Comparison of ENCODE assay signal across 8 cellular contexts in genomic region chr18:2846241-2846637, GRCh38. TPM values are rescaled to one million over a fixed set of nuclear protein-coding genes. Genes with fewer than 3 reads are reported as not detected.
DNase-seq lines count a peak whose midpoint lies in the region; ATAC-seq and TF ChIP-seq lines count a peak whose summit lies in the region.

No MANE protein-coding gene starts in this region.

- no peaks in the 10 kb centered on the region for H3K36me3 ChIP-seq in HUES48 (ENCODE audit: control insufficient read depth, insufficient read depth, low read length)
- H3K36me3 ChIP-seq in urinary bladder (ENCODE audit: insufficient read depth): no peaks in the 10 kb centered on the region

- H3K9me3 ChIP-seq in CD4-positive, alpha-beta T cell (ENCODE audit: control insufficient read depth, low read length): no peaks in the 10 kb centered on the region
- no peaks in the 10 kb centered on the region for H3K9me3 ChIP-seq in HUES48 (ENCODE audit: control insufficient read depth, insufficient read depth, low read length)

- H3K4me3 ChIP-seq in HUES48 (ENCODE audit: low read depth, low read length) (peak overlapping the region; percentile 75), lower leg skin (ENCODE audit: low read depth, poor library complexity, severe bottlenecking) (peak overlapping the region; percentile 33), urinary bladder (ENCODE audit: low read depth, low read length) (peak overlapping the region; percentile 52)

- H3K27me3 Mint-ChIP-seq in CD4-positive, alpha-beta T cell: peaks cover 72% of the 10 kb centered on the region
- no peaks in the 10 kb centered on the region for H3K27me3 Mint-ChIP-seq in MCF 10A (ENCODE audit: insufficient read depth, unreplicated experiment)

- H3K27ac ChIP-seq in CD4-positive, alpha-beta T cell (ENCODE audit: low read depth, low read length): no peak overlapping the region
- H3K27ac ChIP-seq in HUES48 (ENCODE audit: low read depth, low read length): peak overlapping the region; percentile 75
- no peak overlapping the region for H3K27ac ChIP-seq in urinary bladder (ENCODE audit: low read depth)

- H3K4me3 Mint-ChIP-seq in CD4-positive, alpha-beta T cell: peak overlapping the region; percentile 91
- peak overlapping the region; percentile 45 for H3K4me3 Mint-ChIP-seq in MCF 10A (ENCODE audit: unreplicated experiment)

- no peak for TF ChIP-seq CTCF in CD4-positive, alpha-beta T cell (IDR thresholded peaks at IDR 0.05)
- no peak for TF ChIP-seq CTCF in MCF 10A (IDR thresholded peaks at IDR 0.05; ENCODE audit: unreplicated experiment)
- no peak for TF ChIP-seq CTCF in lower leg skin (IDR thresholded peaks at IDR 0.05)

- no peak overlapping the region for H3K27ac Mint-ChIP-seq in CD4-positive, alpha-beta T cell
- H3K27ac Mint-ChIP-seq in MCF 10A (ENCODE audit: low read depth, unreplicated experiment): no peak overlapping the region

- ATAC-seq in CD4-positive, alpha-beta T cell (ENCODE audit: poor library complexity): peak; percentile 9
- ATAC-seq in GM21737 (IDR thresholded peaks at IDR 0.05; ENCODE audit: unreplicated experiment): no peak

- no peak for TF ChIP-seq POLR2A in lower leg skin (IDR thresholded peaks at IDR 0.05)

- peaks cover 41% of the 10 kb centered on the region for H3K27me3 ChIP-seq in CD4-positive, alpha-beta T cell (ENCODE audit: control insufficient read depth, insufficient read depth, low read length)
- H3K27me3 ChIP-seq in HUES48 (ENCODE audit: control insufficient read depth, insufficient read depth, low read length): peaks cover 71% of the 10 kb centered on the region

- H3K9me3 Mint-ChIP-seq in CD4-positive, alpha-beta T cell: no peaks in the 10 kb centered on the region
- H3K9me3 Mint-ChIP-seq in MCF 10A (ENCODE audit: unreplicated experiment): no peaks in the 10 kb centered on the region

- 0 out of 2 replicates have a peak overlapping the region, but pooled peaks have one; percentile 28 for H3K9ac ChIP-seq in HUES48 (ENCODE audit: low read depth, low read length)

- BruUV-seq in MCF 10A (replicated peaks; lab: Mats Ljungman, UMichigan): no TSS peak

- H3K4me1 Mint-ChIP-seq in CD4-positive, alpha-beta T cell (ENCODE audit: low read depth): peaks cover 19% of the 10 kb centered on the region
- peaks cover 11% of the 10 kb centered on the region for H3K4me1 Mint-ChIP-seq in MCF 10A (ENCODE audit: insufficient read depth, unreplicated experiment)

- H3K4me1 ChIP-seq in HUES48 (ENCODE audit: control insufficient read depth, insufficient read depth, low read length) (peaks cover 4% of the 10 kb centered on the region), urinary bladder (ENCODE audit: insufficient read depth) (no peaks in the 10 kb centered on the region)

- H3K36me3 Mint-ChIP-seq in CD4-positive, alpha-beta T cell (ENCODE audit: low read depth): no peaks in the 10 kb centered on the region
- H3K36me3 Mint-ChIP-seq in MCF 10A (ENCODE audit: insufficient read depth, unreplicated experiment): no peaks in the 10 kb centered on the region

- CTCF ChIA-PET in CD4-positive, alpha-beta T cell (lab: Charles Lee): interaction anchor here (0.6 to 1.2 kb wide), 2 partner anchors 39 to 713 kb away, joined by 3 read pairs; no protein-coding TSS in a partner anchor
- CTCF ChIA-PET in MCF 10A (lab: Yijun Ruan, JAX): no interaction called here

- intact Hi-C loops in CD4-positive, alpha-beta T cell (cut with DNase I, micrococcal nuclease): no loop called here
- intact Hi-C loops in MCF 10A (cut with micrococcal nuclease) (no loop called here), lower leg skin (cut with DNase I; ENCODE audit: low total_unique reads) (no loop called here)

- POLR2A ChIA-PET in CD4-positive, alpha-beta T cell (lab: Charles Lee): no interaction called here
- POLR2A ChIA-PET in MCF 10A (lab: Yijun Ruan, JAX): interaction anchor here (0.6 kb wide), 1 partner anchor 557 kb away, joined by 3 read pairs; no protein-coding TSS in a partner anchor

- 0 to 1% methylated on average over 13 to 16 of the region's 16 CpGs for WGBS in lower leg skin, 2 donors
- WGBS in urinary bladder: 1% methylated on average over 16 of the region's 16 CpGs

- peak in 2 of 10 experiments; percentile 2 to 9 for DNase-seq in CD4-positive, alpha-beta T cell
- DNase-seq in MCF 10A (ENCODE audit: unreplicated experiment) (no peak), lower leg skin (ENCODE audit: low spot score in 2 of 2) (peak in 1 of 2 donors; percentile 89), NCI-H128 (lab: John Stamatoyannopoulos, UW; ENCODE audit: unreplicated experiment) (no peak), midbrain (lab: John Stamatoyannopoulos, UW) (no peak)

RNA-seq across cellular contexts. Expression of gene EMILIN2, which starts 0.6 kb away (rescaled TPM):
- total RNA-seq in CD4-positive, alpha-beta T cell: 1 to 10 TPM; 3.2 to 3.3 TPM
- total RNA-seq in MCF 10A (2022) (not detected in 2 replicates), lower leg skin (10 to 100 TPM in 2 of 4 donors, 1 to 10 TPM in 2; 4.0 to 10.9 (median 7.5) TPM), urinary bladder (17.0 TPM)
- 15.7 TPM for polyA plus RNA-seq in urinary bladder
